1 cellular context compared by ENCODE assay signal in the genomic region with DNA sequence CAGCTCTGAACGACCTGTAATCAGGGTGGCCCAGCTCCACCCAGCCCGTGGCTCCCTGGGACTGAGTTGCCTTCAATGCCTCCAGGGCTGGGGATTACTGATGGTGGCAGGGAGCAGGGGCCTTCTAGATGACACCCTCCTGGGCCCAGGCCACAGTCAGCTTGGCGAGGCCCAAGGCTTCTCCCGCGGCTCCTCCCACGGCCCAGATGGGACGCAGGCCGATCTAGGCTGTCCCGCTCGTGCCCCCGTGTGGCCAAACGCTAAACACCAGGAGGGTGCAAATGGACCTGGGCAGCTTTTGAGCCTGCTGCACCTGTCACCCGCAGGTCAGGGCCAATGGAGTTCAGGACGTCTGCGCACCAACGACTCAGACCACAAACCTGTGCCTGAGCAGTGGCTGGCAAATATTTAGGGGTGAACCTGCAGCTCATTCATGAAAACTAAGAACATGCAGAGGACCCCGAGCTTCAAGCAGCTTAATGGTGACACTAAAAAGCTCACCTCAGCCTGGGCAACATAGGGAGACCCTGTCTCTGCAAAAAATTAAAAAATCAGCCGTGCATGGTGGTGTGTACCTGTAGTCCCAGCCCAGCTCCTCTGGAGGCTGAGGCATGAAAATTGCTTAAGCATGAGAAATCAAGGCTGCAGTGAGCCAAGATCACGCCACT.
TF ChIP-seq lines count a peak whose summit lies in the region.

No MANE protein-coding gene starts in this region.

TF ChIP-seq in HepG2, 621 proteins besides CTCF, POLR2A, EP300 and RAD21 (continued from another document and continues in another):
- TF ChIP-seq ZNF280B (CRISPR knock-in tag; IDR thresholded peaks at IDR 0.05; ENCODE audit: borderline replicate concordance) (peak; percentile 91), SAP130 (CRISPR knock-in tag; IDR thresholded peaks at IDR 0.05; ENCODE audit: low read depth) (peak; percentile 58; the same call in 1 of the 2 replicates), ZNF782 (CRISPR knock-in tag; IDR thresholded peaks at IDR 0.05; ENCODE audit: borderline replicate concordance) (no peak), PBX3 (CRISPR knock-in tag; IDR thresholded peaks at IDR 0.05; ENCODE audit: borderline replicate concordance) (no peak), ZFP36L2 (CRISPR knock-in tag; IDR thresholded peaks at IDR 0.05) (no peak), DMTF1 (CRISPR knock-in tag; IDR thresholded peaks at IDR 0.05) (no peak), HDAC2 (CRISPR knock-in tag; IDR thresholded peaks at IDR 0.05) (peak; percentile 37; the same call in 1 of the 2 replicates), KDM2A (CRISPR knock-in tag; IDR thresholded peaks at IDR 0.05; ENCODE audit: borderline replicate concordance, low read depth) (peak; percentile 87), HNF1B (CRISPR knock-in tag; IDR thresholded peaks at IDR 0.05) (peak; percentile 68; the same call in 1 of the 2 replicates), GLI4 (CRISPR knock-in tag; IDR thresholded peaks at IDR 0.05; ENCODE audit: borderline replicate concordance) (no peak), IRF9 (CRISPR knock-in tag; IDR thresholded peaks at IDR 0.05; ENCODE audit: borderline replicate concordance) (peak; percentile 84), THYN1 (CRISPR knock-in tag; IDR thresholded peaks at IDR 0.05; ENCODE audit: borderline replicate concordance, low read depth) (no peak), RBFOX2 (IDR thresholded peaks at IDR 0.05; ENCODE audit: low read depth, low read length) (no peak), MNT (IDR thresholded peaks at IDR 0.05) (no peak), ZNF589 (CRISPR knock-in tag; conservative IDR thresholded peaks at IDR 0.05) (no peak), MIXL1 (CRISPR knock-in tag; IDR thresholded peaks at IDR 0.05) (0 out of 2 replicates have a peak, but pooled peaks have one; percentile 24), AGO2 (optimal IDR thresholded peaks at IDR 0.05; ENCODE audit: low read depth, low read length) (no peak), PCBP1 (IDR thresholded peaks at IDR 0.05; ENCODE audit: borderline replicate concordance, low read depth, low read length) (0 out of 2 replicates have a peak, but pooled peaks have one; percentile 27), HDAC1 (CRISPR knock-in tag; IDR thresholded peaks at IDR 0.05) (peak; percentile 66), IKZF4 (CRISPR knock-in tag; IDR thresholded peaks at IDR 0.05; ENCODE audit: borderline replicate concordance, low read depth, not compliant biosample characterization) (peak; percentile 39), SUZ12 (IDR thresholded peaks at IDR 0.05; ENCODE audit: low read depth, low read length) (no peak), NRL (CRISPR knock-in tag; IDR thresholded peaks at IDR 0.05; ENCODE audit: borderline replicate concordance) (peak; percentile 85), ZEB1 (IDR thresholded peaks at IDR 0.05; ENCODE audit: insufficient replicate concordance, low read depth) (no peak), ZNF891 (CRISPR knock-in tag; IDR thresholded peaks at IDR 0.05) (peak; percentile 62; the same call in 1 of the 2 replicates), ZNF614 (CRISPR knock-in tag; IDR thresholded peaks at IDR 0.05; ENCODE audit: borderline replicate concordance) (peak; percentile 50; the same call in 1 of the 2 replicates), TCF7 (IDR thresholded peaks at IDR 0.05; ENCODE audit: low read depth) (no peak)
- TF ChIP-seq, protein P1, sequence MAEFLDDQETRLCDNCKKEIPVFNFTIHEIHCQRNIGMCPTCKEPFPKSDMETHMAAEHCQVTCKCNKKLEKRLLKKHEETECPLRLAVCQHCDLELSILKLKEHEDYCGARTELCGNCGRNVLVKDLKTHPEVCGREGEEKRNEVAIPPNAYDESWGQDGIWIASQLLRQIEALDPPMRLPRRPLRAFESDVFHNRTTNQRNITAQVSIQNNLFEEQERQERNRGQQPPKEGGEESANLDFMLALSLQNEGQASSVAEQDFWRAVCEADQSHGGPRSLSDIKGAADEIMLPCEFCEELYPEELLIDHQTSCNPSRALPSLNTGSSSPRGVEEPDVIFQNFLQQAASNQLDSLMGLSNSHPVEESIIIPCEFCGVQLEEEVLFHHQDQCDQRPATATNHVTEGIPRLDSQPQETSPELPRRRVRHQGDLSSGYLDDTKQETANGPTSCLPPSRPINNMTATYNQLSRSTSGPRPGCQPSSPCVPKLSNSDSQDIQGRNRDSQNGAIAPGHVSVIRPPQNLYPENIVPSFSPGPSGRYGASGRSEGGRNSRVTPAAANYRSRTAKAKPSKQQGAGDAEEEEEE (CRISPR knock-in tag; IDR thresholded peaks at IDR 0.05; ENCODE audit: borderline replicate concordance), result peak; percentile 83; the same call in 1 of the 2 replicates
- TF ChIP-seq, protein P2, sequence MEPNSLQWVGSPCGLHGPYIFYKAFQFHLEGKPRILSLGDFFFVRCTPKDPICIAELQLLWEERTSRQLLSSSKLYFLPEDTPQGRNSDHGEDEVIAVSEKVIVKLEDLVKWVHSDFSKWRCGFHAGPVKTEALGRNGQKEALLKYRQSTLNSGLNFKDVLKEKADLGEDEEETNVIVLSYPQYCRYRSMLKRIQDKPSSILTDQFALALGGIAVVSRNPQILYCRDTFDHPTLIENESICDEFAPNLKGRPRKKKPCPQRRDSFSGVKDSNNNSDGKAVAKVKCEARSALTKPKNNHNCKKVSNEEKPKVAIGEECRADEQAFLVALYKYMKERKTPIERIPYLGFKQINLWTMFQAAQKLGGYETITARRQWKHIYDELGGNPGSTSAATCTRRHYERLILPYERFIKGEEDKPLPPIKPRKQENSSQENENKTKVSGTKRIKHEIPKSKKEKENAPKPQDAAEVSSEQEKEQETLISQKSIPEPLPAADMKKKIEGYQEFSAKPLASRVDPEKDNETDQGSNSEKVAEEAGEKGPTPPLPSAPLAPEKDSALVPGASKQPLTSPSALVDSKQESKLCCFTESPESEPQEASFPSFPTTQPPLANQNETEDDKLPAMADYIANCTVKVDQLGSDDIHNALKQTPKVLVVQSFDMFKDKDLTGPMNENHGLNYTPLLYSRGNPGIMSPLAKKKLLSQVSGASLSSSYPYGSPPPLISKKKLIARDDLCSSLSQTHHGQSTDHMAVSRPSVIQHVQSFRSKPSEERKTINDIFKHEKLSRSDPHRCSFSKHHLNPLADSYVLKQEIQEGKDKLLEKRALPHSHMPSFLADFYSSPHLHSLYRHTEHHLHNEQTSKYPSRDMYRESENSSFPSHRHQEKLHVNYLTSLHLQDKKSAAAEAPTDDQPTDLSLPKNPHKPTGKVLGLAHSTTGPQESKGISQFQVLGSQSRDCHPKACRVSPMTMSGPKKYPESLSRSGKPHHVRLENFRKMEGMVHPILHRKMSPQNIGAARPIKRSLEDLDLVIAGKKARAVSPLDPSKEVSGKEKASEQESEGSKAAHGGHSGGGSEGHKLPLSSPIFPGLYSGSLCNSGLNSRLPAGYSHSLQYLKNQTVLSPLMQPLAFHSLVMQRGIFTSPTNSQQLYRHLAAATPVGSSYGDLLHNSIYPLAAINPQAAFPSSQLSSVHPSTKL (CRISPR knock-in tag; IDR thresholded peaks at IDR 0.05), result peak; percentile 59; the same call in 1 of the 2 replicates
- TF ChIP-seq, protein P3, sequence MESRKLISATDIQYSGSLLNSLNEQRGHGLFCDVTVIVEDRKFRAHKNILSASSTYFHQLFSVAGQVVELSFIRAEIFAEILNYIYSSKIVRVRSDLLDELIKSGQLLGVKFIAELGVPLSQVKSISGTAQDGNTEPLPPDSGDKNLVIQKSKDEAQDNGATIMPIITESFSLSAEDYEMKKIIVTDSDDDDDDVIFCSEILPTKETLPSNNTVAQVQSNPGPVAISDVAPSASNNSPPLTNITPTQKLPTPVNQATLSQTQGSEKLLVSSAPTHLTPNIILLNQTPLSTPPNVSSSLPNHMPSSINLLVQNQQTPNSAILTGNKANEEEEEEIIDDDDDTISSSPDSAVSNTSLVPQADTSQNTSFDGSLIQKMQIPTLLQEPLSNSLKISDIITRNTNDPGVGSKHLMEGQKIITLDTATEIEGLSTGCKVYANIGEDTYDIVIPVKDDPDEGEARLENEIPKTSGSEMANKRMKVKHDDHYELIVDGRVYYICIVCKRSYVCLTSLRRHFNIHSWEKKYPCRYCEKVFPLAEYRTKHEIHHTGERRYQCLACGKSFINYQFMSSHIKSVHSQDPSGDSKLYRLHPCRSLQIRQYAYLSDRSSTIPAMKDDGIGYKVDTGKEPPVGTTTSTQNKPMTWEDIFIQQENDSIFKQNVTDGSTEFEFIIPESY (CRISPR knock-in tag; IDR thresholded peaks at IDR 0.05), result peak; percentile 44; the same call in 1 of the 2 replicates
- TF ChIP-seq, protein P4, sequence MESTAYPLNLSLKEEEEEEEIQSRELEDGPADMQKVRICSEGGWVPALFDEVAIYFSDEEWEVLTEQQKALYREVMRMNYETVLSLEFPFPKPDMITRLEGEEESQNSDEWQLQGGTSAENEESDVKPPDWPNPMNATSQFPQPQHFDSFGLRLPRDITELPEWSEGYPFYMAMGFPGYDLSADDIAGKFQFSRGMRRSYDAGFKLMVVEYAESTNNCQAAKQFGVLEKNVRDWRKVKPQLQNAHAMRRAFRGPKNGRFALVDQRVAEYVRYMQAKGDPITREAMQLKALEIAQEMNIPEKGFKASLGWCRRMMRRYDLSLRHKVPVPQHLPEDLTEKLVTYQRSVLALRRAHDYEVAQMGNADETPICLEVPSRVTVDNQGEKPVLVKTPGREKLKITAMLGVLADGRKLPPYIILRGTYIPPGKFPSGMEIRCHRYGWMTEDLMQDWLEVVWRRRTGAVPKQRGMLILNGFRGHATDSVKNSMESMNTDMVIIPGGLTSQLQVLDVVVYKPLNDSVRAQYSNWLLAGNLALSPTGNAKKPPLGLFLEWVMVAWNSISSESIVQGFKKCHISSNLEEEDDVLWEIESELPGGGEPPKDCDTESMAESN (CRISPR knock-in tag; conservative IDR thresholded peaks at IDR 0.05), result peak; percentile 82
